In the genomic region with DNA sequence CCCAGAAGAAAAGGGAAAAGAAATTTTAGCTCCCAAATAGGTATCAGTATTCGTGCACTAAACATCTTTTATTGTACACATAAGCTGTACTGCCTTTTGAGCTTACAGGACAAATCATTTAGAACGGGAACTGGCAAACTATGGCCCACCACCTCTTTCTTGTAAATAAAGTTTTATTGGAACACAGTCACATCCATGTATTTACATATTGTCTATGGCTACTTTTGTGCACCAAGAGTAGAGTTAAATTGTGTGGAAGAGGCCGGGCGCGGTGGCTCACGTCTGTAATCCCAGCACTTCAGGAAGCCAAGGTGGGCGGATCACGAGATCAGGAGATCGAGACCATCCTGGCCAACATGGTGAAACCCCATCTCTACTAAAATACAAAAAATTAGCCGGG, we compare ENCODE assay signal across 26 cellular contexts. TPM values are rescaled to one million over a fixed set of nuclear protein-coding genes. Genes with fewer than 3 reads are reported as not detected.
DNase-seq lines count a peak whose midpoint lies in the region; ATAC-seq, FAIRE-seq and TF ChIP-seq lines count a peak whose summit lies in the region.
"Had no signal": no experiment of that assay in that cellular context is flagged by ENCODE, and none has a peak within 500 bp of the region (broad histone marks: within the 10 kb centered on the region; RNA-seq: fewer than 3 reads in every experiment).

No MANE protein-coding gene starts in this region.

- H3K4ac ChIP-seq in IMR-90 (ENCODE audit: low read depth, low read length), result no peak overlapping the region

- in situ Hi-C loops in IMR-90 (cut with MboI; ENCODE audit: low sequenced_read_pairs) (no loop called here), K562 (cut with MboI) (no loop called here)

- H3K27ac Mint-ChIP-seq in activated T-cell treated with anti-CD3 and anti-CD28 coated beads, Interleukin-2, amount 50 U/mL, for 24 hours, result peak overlapping the region; percentile 55
- no peak overlapping the region for H3K27ac Mint-ChIP-seq in CD4-positive, alpha-beta T cell
- H3K27ac Mint-ChIP-seq: CD8-positive, alpha-beta memory T cell had no signal

- H3K9me1 ChIP-seq in IMR-90 (ENCODE audit: insufficient read depth, low read length) (peaks cover 4% of the 10 kb centered on the region; the same call in 1 of the 2 replicates), K562 (ENCODE audit: control insufficient read depth, insufficient read depth, low read length) (no peaks in the 10 kb centered on the region)

- BruUV-seq in A673 (replicated peaks; lab: Mats Ljungman, UMichigan) (no TSS peak), IMR-90 (replicated peaks; lab: Mats Ljungman, UMichigan) (no TSS peak), K562 (replicated peaks; lab: Mats Ljungman, UMichigan) (no TSS peak)

- H3K27ac ChIP-seq in A673 (ENCODE audit: low read depth, low read length, poor library complexity, severe bottlenecking) (peak overlapping the region; percentile 75), IMR-90 (ENCODE audit: insufficient read depth, low read length) (no peak overlapping the region), K562 (ENCODE audit: extremely low read depth, low read depth, low read length) (no peak overlapping the region)
- H3K27ac ChIP-seq in CD4-positive, alpha-beta T cell (ENCODE audit: low read depth, low read length), result no peak overlapping the region
- H3K27ac ChIP-seq: SJSA1 had no signal

- H4K8ac ChIP-seq in IMR-90 (ENCODE audit: low read depth in 2 of 2, low read length in 2 of 2), result no peak overlapping the region

- H2BK20ac ChIP-seq in IMR-90 (ENCODE audit: low read depth, low read length), result peak overlapping the region; percentile 21; the same call in 1 of the 2 replicates

- no peaks in the 10 kb centered on the region for H3K79me1 ChIP-seq in IMR-90 (ENCODE audit: low read depth in 1 of 2, low read length in 2 of 2)

- no peak overlapping the region for H3K4me3 ChIP-seq in A673 (ENCODE audit: low read depth, low read length, poor library complexity, severe bottlenecking)
- H3K4me3 ChIP-seq in IMR-90 (ENCODE audit: insufficient read depth, low read depth, low read length), result no peak overlapping the region
- no peak overlapping the region for H3K4me3 ChIP-seq in K562
- H3K4me3 ChIP-seq: BLaER1 treated with 17β-estradiol and CSF1 and Interleukin-3, amounts not matched to agents 10 nM and 100 nM; SJSA1 had no signal

- dilution Hi-C loops in IMR-90 (cut with HindIII; ENCODE audit: low sequenced_read_pairs, unreplicated experiment), result no loop called here

- no peak for FAIRE-seq in K562 (lab: Jason Lieb, UNC)
- FAIRE-seq: GM18507 had no signal

- no peak overlapping the region for H4K5ac ChIP-seq in IMR-90 (ENCODE audit: low read depth, low read length)

- no peaks in the 10 kb centered on the region for H3K79me2 ChIP-seq in K562 (ENCODE audit: control insufficient read depth, insufficient read depth, low read length)

- no peak overlapping the region for H3K56ac ChIP-seq in IMR-90 (ENCODE audit: extremely low read depth, insufficient read depth, low read length)

- intact Hi-C loops in A673 (cut with micrococcal nuclease; ENCODE audit: unreplicated experiment), result no loop called here
- intact Hi-C loops in IMR-90 (cut with micrococcal nuclease), result no loop called here
- intact Hi-C loops in K562 (cut with micrococcal nuclease), result no loop called here
- intact Hi-C loops in CD4-positive, alpha-beta T cell (cut with DNase I, micrococcal nuclease), result no loop called here

- TF ChIP-seq EP300 in K562 (IDR thresholded peaks at IDR 0.05; ENCODE audit: low read length), result no peak

- no peak overlapping the region for H3K23ac ChIP-seq in IMR-90 (ENCODE audit: low read depth, low read length)

- WGBS in IMR-90 (ENCODE audit: extremely low coverage in 2 of 2, insufficient read length in 1 of 2), 2 experiments, result no CpG with 5 or more reads among the region's 10 CpGs
- WGBS in K562 (ENCODE audit: insufficient coverage, low coverage, missing lambda C conversion rate), result 32% methylated on average over 10 of the region's 10 CpGs

- H2BK120ac ChIP-seq in IMR-90 (ENCODE audit: low read depth, low read length), result peak overlapping the region; percentile 25; the same call in 1 of the 2 replicates

- no peak overlapping the region for H2AK9ac ChIP-seq in IMR-90 (replicated peaks; ENCODE audit: low read depth, low read length, poor library complexity)

- H2AFZ ChIP-seq in IMR-90 (replicated peaks; ENCODE audit: low read length, poor library complexity) (no peak overlapping the region), K562 (ENCODE audit: low read depth, low read length) (no peak overlapping the region)

- H3K36me3 ChIP-seq in A673 (ENCODE audit: insufficient read depth, low read length, poor library complexity, severe bottlenecking) (no peaks in the 10 kb centered on the region), IMR-90 (ENCODE audit: control insufficient read depth, insufficient read depth, low read length) (no peaks in the 10 kb centered on the region), K562 (ENCODE audit: control insufficient read depth, insufficient read depth, low read length) (no peaks in the 10 kb centered on the region)
- H3K36me3 ChIP-seq: BLaER1 treated with 17β-estradiol and CSF1 and Interleukin-3, amounts not matched to agents 10 nM and 100 nM; SJSA1 had no signal

- no peak overlapping the region for H2AK5ac ChIP-seq in IMR-90 (ENCODE audit: low read depth, low read length)

- no peak for DNase-seq in activated T-cell treated with anti-CD3 and anti-CD28 coated beads, Interleukin-2, amount 50 U/mL, for 24 hours
- DNase-seq in activated T-cell treated with anti-CD3 and anti-CD28 coated beads, Interleukin-2, amount 50 U/mL, for 4 hours, result no peak
- no peak for DNase-seq in A673 (ENCODE audit: low spot score)
- DNase-seq in IMR-90, result no peak
- DNase-seq in K562 (ENCODE audit: extremely low read depth in 1 of 4, low spot score in 3 of 4), result no peak
- no peak for DNase-seq in CD4-positive, alpha-beta T cell
- DNase-seq: 8988T; CD8-positive, alpha-beta memory T cell; DMS153; H7; Karpas-422; NCI-H1092 treated with DMSO at 0.1 percent for 48 hours; NCI-H1436; NCI-H187; NCI-H2081 treated with DMSO at 0.1 percent for 48 hours; NCI-H2171; NCI-H226; NCI-H510A; Right ventricle myocardium superior; RPMI8226 had no signal

- peak overlapping the region; percentile 59; the same call in 1 of the 2 replicates for H4K91ac ChIP-seq in IMR-90 (ENCODE audit: insufficient read depth, low read depth, low read length)

- ATAC-seq in activated T-cell treated with anti-CD3 and anti-CD28 coated beads, Interleukin-2, amount 50 U/mL, for 4 hours, result no peak
- ATAC-seq in IMR-90 (ENCODE audit: low read depth), result no peak
- ATAC-seq in K562, result no peak
- no peak for ATAC-seq in CD4-positive, alpha-beta T cell (ENCODE audit: poor library complexity)
- ATAC-seq in HG03460 (IDR thresholded peaks at IDR 0.05; ENCODE audit: unreplicated experiment), result no peak
- no peak for ATAC-seq in HG03565 (IDR thresholded peaks at IDR 0.05; ENCODE audit: unreplicated experiment)

- peaks cover 29% of the 10 kb centered on the region for H3K4me1 Mint-ChIP-seq in activated T-cell treated with anti-CD3 and anti-CD28 coated beads, Interleukin-2, amount 50 U/mL, for 24 hours (ENCODE audit: low read depth)
- peaks cover 9% of the 10 kb centered on the region for H3K4me1 Mint-ChIP-seq in activated T-cell treated with anti-CD3 and anti-CD28 coated beads, Interleukin-2, amount 50 U/mL, for 4 hours (ENCODE audit: low read depth)
- no peaks in the 10 kb centered on the region for H3K4me1 Mint-ChIP-seq in CD4-positive, alpha-beta T cell (ENCODE audit: low read depth)

- peaks cover 87% of the 10 kb centered on the region for H3K4me1 ChIP-seq in A673 (ENCODE audit: insufficient read depth, low read length, poor library complexity, severe bottlenecking)
- H3K4me1 ChIP-seq in IMR-90 (ENCODE audit: control insufficient read depth, insufficient read depth, low read length), result peaks cover 10% of the 10 kb centered on the region
- H3K4me1 ChIP-seq in K562 (replicated peaks in 1 of 2; ENCODE audit: control insufficient read depth in 2 of 2, insufficient read depth in 2 of 2, low read length in 2 of 2), result no peaks in the 10 kb centered on the region; a peak in 2 of 5 replicates

- H3K9me3 Mint-ChIP-seq in activated T-cell treated with anti-CD3 and anti-CD28 coated beads, Interleukin-2, amount 50 U/mL, for 24 hours, result no peaks in the 10 kb centered on the region
- H3K9me3 Mint-ChIP-seq in activated T-cell treated with anti-CD3 and anti-CD28 coated beads, Interleukin-2, amount 50 U/mL, for 4 hours, result no peaks in the 10 kb centered on the region
- H3K9me3 Mint-ChIP-seq in CD4-positive, alpha-beta T cell, result no peaks in the 10 kb centered on the region
- H3K9me3 Mint-ChIP-seq: CD8-positive, alpha-beta memory T cell had no signal

- no peak overlapping the region for H3K4me3 Mint-ChIP-seq in activated T-cell treated with anti-CD3 and anti-CD28 coated beads, Interleukin-2, amount 50 U/mL, for 24 hours
- H3K4me3 Mint-ChIP-seq in activated T-cell treated with anti-CD3 and anti-CD28 coated beads, Interleukin-2, amount 50 U/mL, for 4 hours, result no peak overlapping the region
- no peak overlapping the region for H3K4me3 Mint-ChIP-seq in CD4-positive, alpha-beta T cell
- H3K4me3 Mint-ChIP-seq: CD8-positive, alpha-beta memory T cell had no signal

- TF ChIP-seq RAD21 in IMR-90 (IDR thresholded peaks at IDR 0.05; ENCODE audit: low read length) (no peak), K562 (CRISPR knock-in tag; conservative IDR thresholded peaks at IDR 0.05 in 1 of 2, IDR thresholded peaks at IDR 0.05 in 1 of 2) (no peak)

- H2BK5ac ChIP-seq in IMR-90 (ENCODE audit: low read depth, low read length, poor library complexity, severe bottlenecking), result no peak overlapping the region

- no peak overlapping the region for H3K4me2 ChIP-seq in IMR-90 (ENCODE audit: low read depth, low read length)
- no peak overlapping the region for H3K4me2 ChIP-seq in K562 (ENCODE audit: insufficient read depth, low read length)

- H3K9me3 ChIP-seq in A673 (ENCODE audit: low read depth, low read length, poor library complexity, severe bottlenecking) (no peaks in the 10 kb centered on the region), IMR-90 (ENCODE audit: control insufficient read depth, insufficient read depth, low read length) (no peaks in the 10 kb centered on the region), K562 (replicated peaks; ENCODE audit: control insufficient read depth, insufficient read depth, low read depth, low read length) (no peaks in the 10 kb centered on the region)
- no peaks in the 10 kb centered on the region for H3K9me3 ChIP-seq in CD4-positive, alpha-beta T cell (ENCODE audit: control insufficient read depth, low read length)
- H3K9me3 ChIP-seq: BLaER1 treated with 17β-estradiol and CSF1 and Interleukin-3, amounts not matched to agents 10 nM and 100 nM; SJSA1 had no signal

- POLR2A ChIA-PET in A673 (lab: Charles Lee; ENCODE audit: low non-redundant PET), result no interaction called here
- POLR2A ChIA-PET in IMR-90 (lab: Charles Lee; ENCODE audit: unreplicated experiment), result no interaction called here
- POLR2A ChIA-PET in K562 (lab: Yijun Ruan, JAX), result no interaction called here
- POLR2A ChIA-PET in CD4-positive, alpha-beta T cell (lab: Charles Lee), result no interaction called here

- H2BK15ac ChIP-seq in IMR-90 (ENCODE audit: low read depth, low read length), result peak overlapping the region; percentile 72; the same call in 1 of the 3 replicates

- no peaks in the 10 kb centered on the region for H3K36me3 Mint-ChIP-seq in activated T-cell treated with anti-CD3 and anti-CD28 coated beads, Interleukin-2, amount 50 U/mL, for 24 hours (ENCODE audit: low read depth)
- no peaks in the 10 kb centered on the region for H3K36me3 Mint-ChIP-seq in activated T-cell treated with anti-CD3 and anti-CD28 coated beads, Interleukin-2, amount 50 U/mL, for 4 hours (ENCODE audit: insufficient read depth)
- no peaks in the 10 kb centered on the region for H3K36me3 Mint-ChIP-seq in CD4-positive, alpha-beta T cell (ENCODE audit: low read depth)
- H3K36me3 Mint-ChIP-seq: CD8-positive, alpha-beta memory T cell had no signal

- H3K27me3 ChIP-seq in A673 (replicated peaks; ENCODE audit: insufficient read depth, low read depth, low read length, poor library complexity) (no peaks in the 10 kb centered on the region), IMR-90 (ENCODE audit: control insufficient read depth, insufficient read depth, low read length) (no peaks in the 10 kb centered on the region), K562 (ENCODE audit: control insufficient read depth in 2 of 2, insufficient read depth in 2 of 2, low read length in 2 of 2) (no peaks in the 10 kb centered on the region)
- H3K27me3 ChIP-seq in CD4-positive, alpha-beta T cell (ENCODE audit: control insufficient read depth, insufficient read depth, low read length), result no peaks in the 10 kb centered on the region
- H3K27me3 ChIP-seq: BLaER1 treated with 17β-estradiol and CSF1 and Interleukin-3, amounts not matched to agents 10 nM and 100 nM; SJSA1 had no signal

- TF ChIP-seq CTCF in A673 (conservative IDR thresholded peaks at IDR 0.05; ENCODE audit: low read depth, low read length) (no peak), IMR-90 (conservative IDR thresholded peaks at IDR 0.05; ENCODE audit: low read depth, low read length) (no peak), K562 (IDR thresholded peaks at IDR 0.05 in 2 of 3, conservative IDR thresholded peaks at IDR 0.05 in 1 of 3; ENCODE audit: insufficient read depth in 2 of 3, low read depth in 1 of 3, low read length in 3 of 3) (no peak)
- TF ChIP-seq CTCF in CD4-positive, alpha-beta T cell (IDR thresholded peaks at IDR 0.05), result no peak

- CTCF ChIA-PET in A673 (lab: Charles Lee), result interaction anchor here (1.1 kb wide), 1 partner anchor 32 kb away, joined by 5 read pairs; no protein-coding TSS in a partner anchor
- CTCF ChIA-PET in IMR-90 (lab: Yijun Ruan, JAX), result interaction anchor here (0.8 to 1.1 kb wide), 2 partner anchors 9 to 34 kb away, joined by 3 read pairs; no protein-coding TSS in a partner anchor
- CTCF ChIA-PET in K562 (lab: Yijun Ruan, JAX; ENCODE audit: low intra/inter-chr PET ratio), result interaction anchor here (0.6 kb wide), 1 partner anchor 67 kb away, joined by 4 read pairs; no protein-coding TSS in a partner anchor
- CTCF ChIA-PET in CD4-positive, alpha-beta T cell (lab: Charles Lee), result interaction anchor here (0.6 to 0.8 kb wide), 2 partner anchors 13 to 462 kb away, joined by 3 to 4 read pairs; no protein-coding TSS in a partner anchor

- H3K9ac ChIP-seq in IMR-90 (ENCODE audit: low read depth, low read length), result no peak overlapping the region
- H3K9ac ChIP-seq in K562 (ENCODE audit: insufficient read depth in 1 of 2, low read depth in 2 of 2, low read length in 2 of 2), result no peak overlapping the region
- H3K9ac ChIP-seq: BLaER1 treated with 17β-estradiol and CSF1 and Interleukin-3, amounts not matched to agents 10 nM and 100 nM had no signal

- H3K27me3 Mint-ChIP-seq in activated T-cell treated with anti-CD3 and anti-CD28 coated beads, Interleukin-2, amount 50 U/mL, for 24 hours, result peaks cover 6% of the 10 kb centered on the region
- peaks cover 2% of the 10 kb centered on the region for H3K27me3 Mint-ChIP-seq in activated T-cell treated with anti-CD3 and anti-CD28 coated beads, Interleukin-2, amount 50 U/mL, for 4 hours (ENCODE audit: low read depth)
- H3K27me3 Mint-ChIP-seq in CD4-positive, alpha-beta T cell, result peaks cover 5% of the 10 kb centered on the region

- H3K18ac ChIP-seq in IMR-90 (ENCODE audit: low read depth, low read length), result peak overlapping the region; percentile 42; the same call in 1 of the 2 replicates

- no peak overlapping the region for H3K14ac ChIP-seq in IMR-90 (replicated peaks; ENCODE audit: low read depth, low read length)

- no peaks in the 10 kb centered on the region for H4K20me1 ChIP-seq in IMR-90 (ENCODE audit: insufficient read depth, low read length)
- no peaks in the 10 kb centered on the region for H4K20me1 ChIP-seq in K562 (replicated peaks; ENCODE audit: control insufficient read depth, insufficient read depth, low read length)
- H4K20me1 ChIP-seq: BLaER1 treated with 17β-estradiol and CSF1 and Interleukin-3, amounts not matched to agents 10 nM and 100 nM had no signal

- TF ChIP-seq POLR2A in IMR-90 (IDR thresholded peaks at IDR 0.05; ENCODE audit: low read depth, low read length), result no peak
- no peak for TF ChIP-seq POLR2A in K562 (conservative IDR thresholded peaks at IDR 0.05)

RNA-seq across cellular contexts. Expression of a gene that starts 5.7 kb away (rescaled TPM):
- total RNA-seq in activated T-cell treated with anti-CD3 and anti-CD28 coated beads, Interleukin-2, amount 50 U/mL, for 4 hours, result under 1 TPM in 1 of 3 donors, not detected in 2; 0.30 TPM
- total RNA-seq in A673 (2021), result not detected in 2 replicates
- under 0.01 TPM in 2 replicates for total RNA-seq in IMR-90 (2012; rRNA removed)
- polyA plus RNA-seq in IMR-90 (2012; rRNA removed), result 0.03 and 0.06 TPM in 2 replicates
- polyA plus RNA-seq in IMR-90 (2012; cell fraction: cytosol; rRNA removed), result not detected in 2 replicates
- polyA plus RNA-seq in IMR-90 (2012; cell fraction: nucleus; rRNA removed; ENCODE audit: low replicate concordance), result not detected in 2 replicates
- not detected in 2 replicates for total RNA-seq in K562 (2011; cell fraction: chromatin; rRNA removed; ENCODE audit: low replicate concordance)
- not detected in 2 replicates for total RNA-seq in K562 (2011; cell fraction: nucleolus; rRNA removed)
- not detected in 2 replicates for total RNA-seq in K562 (2011; cell fraction: nucleoplasm; rRNA removed)
- total RNA-seq in K562 (2014; rRNA removed), result not detected in 2 replicates
- total RNA-seq in K562 (2014; rRNA removed; fragmentation: Illumina TruSeq; extraction: Trizol), result not detected in 2 replicates
- total RNA-seq in K562 (2015; rRNA removed; fragmentation: Illumina TruSeq; extraction: Trizol), result not detected in 2 replicates
- not detected in 2 replicates for total RNA-seq in K562 (2021)
- polyA plus RNA-seq in K562 (2011; rRNA removed), result not detected in 2 replicates
- polyA plus RNA-seq in K562 (2011; cell fraction: cytosol; rRNA removed), result not detected in 2 replicates
- polyA plus RNA-seq in K562 (2011; cell fraction: nucleus; rRNA removed), result not detected in 2 replicates
- not detected in 2 replicates for polyA plus RNA-seq in K562 (2012)
- polyA plus RNA-seq in K562 (2014; fragmentation: Illumina TruSeq; extraction: Trizol), result not detected in 2 replicates
- polyA plus RNA-seq in K562 (2014; fragmentation: Nextera tagmentation; extraction: Ambion mirVana), result not detected
- polyA plus RNA-seq in K562 (2014; rRNA removed), result not detected in 2 replicates
- polyA minus RNA-seq in K562 (2011; rRNA and poly(A)+ RNA removed), result not detected in 2 replicates
- not detected in 2 replicates for polyA minus RNA-seq in K562 (2011; cell fraction: cytosol; rRNA and poly(A)+ RNA removed)
- not detected in 2 replicates for polyA minus RNA-seq in K562 (2011; cell fraction: nucleus; rRNA and poly(A)+ RNA removed)
- total RNA-seq in CD4-positive, alpha-beta T cell, result not detected
- total RNA-seq: CD8-positive, alpha-beta memory T cell; H7; M059J; Right ventricle myocardium superior; SJSA1 had no signal
- polyA plus RNA-seq: CD8-positive, alpha-beta memory T cell had no signal

RNA-seq across cellular contexts. Expression of a gene that starts 14.4 kb away (rescaled TPM):
- total RNA-seq in activated T-cell treated with anti-CD3 and anti-CD28 coated beads, Interleukin-2, amount 50 U/mL, for 4 hours, result not detected
- total RNA-seq in A673 (2021) (not detected in 2 replicates), IMR-90 (2012; rRNA removed) (not detected in 2 replicates), K562 (2014; rRNA removed) (not detected in 2 replicates), K562 (2014; rRNA removed; fragmentation: Illumina TruSeq; extraction: Trizol) (not detected in 2 replicates), K562 (2015; rRNA removed; fragmentation: Illumina TruSeq; extraction: Trizol) (not detected in 2 replicates), K562 (2021) (not detected in 2 replicates)
- polyA plus RNA-seq in IMR-90 (2012; rRNA removed) (not detected in 2 replicates), K562 (2011; rRNA removed) (not detected in 2 replicates), K562 (2014; fragmentation: Illumina TruSeq; extraction: Trizol) (not detected in 2 replicates), K562 (2014; fragmentation: Nextera tagmentation; extraction: Ambion mirVana) (not detected), K562 (2014; rRNA removed) (not detected in 2 replicates)
- polyA plus RNA-seq in IMR-90 (2012; cell fraction: cytosol; rRNA removed), result not detected in 2 replicates
- polyA plus RNA-seq in IMR-90 (2012; cell fraction: nucleus; rRNA removed; ENCODE audit: low replicate concordance), result not detected in 2 replicates
- not detected in 2 replicates for total RNA-seq in K562 (2011; cell fraction: chromatin; rRNA removed; ENCODE audit: low replicate concordance)
- not detected in 2 replicates for total RNA-seq in K562 (2011; cell fraction: nucleolus; rRNA removed)
- total RNA-seq in K562 (2011; cell fraction: nucleoplasm; rRNA removed), result not detected in 2 replicates
- polyA plus RNA-seq in K562 (2011; cell fraction: cytosol; rRNA removed), result not detected in 2 replicates
- polyA plus RNA-seq in K562 (2011; cell fraction: nucleus; rRNA removed), result not detected in 2 replicates
- polyA plus RNA-seq in K562 (2012), result not detected in 2 replicates
- not detected in 2 replicates for polyA minus RNA-seq in K562 (2011; rRNA and poly(A)+ RNA removed)
- polyA minus RNA-seq in K562 (2011; cell fraction: cytosol; rRNA and poly(A)+ RNA removed), result not detected in 2 replicates
- polyA minus RNA-seq in K562 (2011; cell fraction: nucleus; rRNA and poly(A)+ RNA removed), result not detected in 2 replicates
- total RNA-seq in CD4-positive, alpha-beta T cell, result not detected
- total RNA-seq: CD8-positive, alpha-beta memory T cell; H7; M059J; Right ventricle myocardium superior; SJSA1 had no signal
- polyA plus RNA-seq: CD8-positive, alpha-beta memory T cell had no signal

RNA-seq across cellular contexts. Expression of a gene that starts 48.3 kb away (rescaled TPM):
- 10 to 100 TPM; 56.1 to 59.0 (median 58.4) TPM for total RNA-seq in activated T-cell treated with anti-CD3 and anti-CD28 coated beads, Interleukin-2, amount 50 U/mL, for 4 hours
- 113 and 116 TPM in 2 replicates for total RNA-seq in A673 (2021)
- 86.4 and 96.4 TPM in 2 replicates for total RNA-seq in IMR-90 (2012; rRNA removed)
- 61.0 and 70.1 TPM in 2 replicates for polyA plus RNA-seq in IMR-90 (2012; rRNA removed)
- polyA plus RNA-seq in IMR-90 (2012; cell fraction: cytosol; rRNA removed), result 28.9 and 29.5 TPM in 2 replicates
- polyA plus RNA-seq in IMR-90 (2012; cell fraction: nucleus; rRNA removed; ENCODE audit: low replicate concordance), result 17.1 and 109 TPM in 2 replicates
- total RNA-seq in K562 (2011; cell fraction: chromatin; rRNA removed; ENCODE audit: low replicate concordance), result 15.5 and 39.8 TPM in 2 replicates
- total RNA-seq in K562 (2011; cell fraction: nucleolus; rRNA removed), result 10.3 and 13.2 TPM in 2 replicates
- 18.8 and 33.6 TPM in 2 replicates for total RNA-seq in K562 (2011; cell fraction: nucleoplasm; rRNA removed)
- 66.9 and 75.4 TPM in 2 replicates for total RNA-seq in K562 (2014; rRNA removed)
- total RNA-seq in K562 (2014; rRNA removed; fragmentation: Illumina TruSeq; extraction: Trizol), result 62.2 and 71.9 TPM in 2 replicates
- 71.3 and 73.7 TPM in 2 replicates for total RNA-seq in K562 (2015; rRNA removed; fragmentation: Illumina TruSeq; extraction: Trizol)
- 47.0 and 49.4 TPM in 2 replicates for total RNA-seq in K562 (2021)
- 44.1 and 51.5 TPM in 2 replicates for polyA plus RNA-seq in K562 (2011; rRNA removed)
- polyA plus RNA-seq in K562 (2011; cell fraction: cytosol; rRNA removed), result 18.0 and 28.2 TPM in 2 replicates
- 31.1 and 36.6 TPM in 2 replicates for polyA plus RNA-seq in K562 (2011; cell fraction: nucleus; rRNA removed)
- 47.1 and 50.3 TPM in 2 replicates for polyA plus RNA-seq in K562 (2012)
- 53.0 and 58.5 TPM in 2 replicates for polyA plus RNA-seq in K562 (2014; fragmentation: Illumina TruSeq; extraction: Trizol)
- polyA plus RNA-seq in K562 (2014; fragmentation: Nextera tagmentation; extraction: Ambion mirVana), result 10 to 100 TPM in 1 of 2 experiments, 1 to 10 TPM in 1; 9.4 to 12.6 TPM
- 45.9 and 55.7 TPM in 2 replicates for polyA plus RNA-seq in K562 (2014; rRNA removed)
- polyA minus RNA-seq in K562 (2011; rRNA and poly(A)+ RNA removed), result 56.3 and 58.1 TPM in 2 replicates
- 31.3 and 35.4 TPM in 2 replicates for polyA minus RNA-seq in K562 (2011; cell fraction: cytosol; rRNA and poly(A)+ RNA removed)
- 33.9 and 58.3 TPM in 2 replicates for polyA minus RNA-seq in K562 (2011; cell fraction: nucleus; rRNA and poly(A)+ RNA removed)
- 10 to 100 TPM; 46.9 to 51.8 TPM for total RNA-seq in CD4-positive, alpha-beta T cell
